In the genomic region with DNA sequence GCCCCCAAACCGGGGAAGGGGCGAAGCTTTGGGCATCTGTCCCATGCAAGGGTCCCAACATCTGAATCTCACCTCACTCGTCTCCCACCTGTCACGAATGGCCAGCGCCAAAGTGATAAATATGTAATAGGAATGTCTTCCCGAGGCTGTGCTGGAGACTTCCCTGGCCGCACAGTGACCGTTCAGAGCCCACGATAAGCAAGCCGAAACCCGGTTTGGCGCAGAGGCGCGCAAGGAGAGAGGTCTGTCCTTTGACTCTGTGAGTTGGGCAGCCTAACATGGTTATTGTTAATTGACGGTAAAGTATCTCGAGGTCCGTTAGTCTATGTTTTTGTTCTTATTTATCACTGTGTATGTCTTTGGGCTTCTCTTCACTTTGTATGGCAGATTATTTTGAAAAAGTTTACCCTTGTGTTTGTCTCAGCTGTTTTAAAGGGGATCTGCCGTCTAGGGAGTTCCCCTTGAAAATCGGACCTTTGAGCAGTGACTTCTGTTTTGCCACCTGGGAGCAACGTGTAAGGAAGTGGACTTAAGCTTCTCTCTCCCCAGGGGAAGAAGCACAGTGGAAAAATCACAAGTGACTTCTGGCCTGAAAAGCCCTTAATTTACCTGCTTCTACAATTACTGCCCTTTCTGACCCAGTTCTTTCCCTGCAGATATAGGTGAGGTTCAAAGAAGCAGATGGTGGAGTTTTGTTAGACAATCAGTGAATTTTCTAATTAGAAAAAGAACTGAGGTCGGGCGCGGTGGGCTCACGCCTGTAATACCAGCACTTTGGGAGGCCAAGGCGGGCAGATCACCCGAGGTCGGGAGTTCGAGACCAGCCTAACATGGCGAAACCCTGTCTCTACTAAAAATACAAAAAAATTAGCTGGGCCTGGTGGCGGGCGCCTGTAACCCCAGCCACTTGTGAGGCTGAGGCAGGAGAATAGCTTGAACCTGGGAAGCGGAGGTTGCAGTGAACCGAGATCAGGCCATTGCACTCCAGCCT, we compare ENCODE assay signal across 8 cellular contexts.
DNase-seq lines count a peak whose midpoint lies in the region; TF ChIP-seq lines count a peak whose summit lies in the region.

No MANE protein-coding gene starts in this region.

- TF ChIP-seq CTCF in GM20000 (IDR thresholded peaks at IDR 0.05; ENCODE audit: extremely low read depth, missing control alignments) (no peak), astrocyte of the cerebellum (IDR thresholded peaks at IDR 0.05; ENCODE audit: low read depth, low read length, missing control alignments) (no peak)

- H3K4me1 ChIP-seq in stomach smooth muscle (ENCODE audit: control insufficient read depth, insufficient read depth, low read length): peaks cover 30% of the 10 kb centered on the region

- DNase-seq in ELF-1 (ENCODE audit: low read depth, low spot score) (peak; percentile 60), GM20000 (ENCODE audit: low spot score) (peak; percentile 56), astrocyte of the cerebellum (ENCODE audit: low read depth) (no peak), iris pigment epithelial cell (ENCODE audit: low read depth) (peak; percentile 42), NCI-H774 (lab: John Stamatoyannopoulos, UW) (no peak), DMS114 treated with DMSO at 0.1 percent for 48 hours (lab: John Stamatoyannopoulos, UW; ENCODE audit: unreplicated experiment) (no peak)

- peak overlapping the region; percentile 96 to 99 for H3K9ac ChIP-seq in stomach smooth muscle (ENCODE audit: low read length in 2 of 2)

- H3K4me3 ChIP-seq in astrocyte of the cerebellum (ENCODE audit: low read depth, low read length) (peak overlapping the region; percentile 86), stomach smooth muscle (ENCODE audit: low read length in 2 of 2) (peak overlapping the region; percentile 96 to 99)

- peak overlapping the region; percentile 98 for H3K27ac ChIP-seq in KOPT-K1 (ENCODE audit: low read depth, low read length, poor library complexity, severe bottlenecking)
- peak overlapping the region; percentile 96 for H3K27ac ChIP-seq in stomach smooth muscle (ENCODE audit: low read length)

- H3K9me3 ChIP-seq in KOPT-K1 (ENCODE audit: insufficient read depth, low read length, poor library complexity, severe bottlenecking) (peaks cover under 1% of the 10 kb centered on the region), stomach smooth muscle (ENCODE audit: control insufficient read depth in 2 of 2, low read length in 2 of 2) (no peaks in the 10 kb centered on the region)

- peaks cover 40% of the 10 kb centered on the region for H3K36me3 ChIP-seq in KOPT-K1 (ENCODE audit: insufficient read depth, low read length)
- H3K36me3 ChIP-seq in stomach smooth muscle (ENCODE audit: control insufficient read depth in 2 of 2, insufficient read depth in 2 of 2, low read length in 2 of 2): peaks cover 10 to 14% of the 10 kb centered on the region in 2 donors

- H3K27me3 ChIP-seq in stomach smooth muscle (ENCODE audit: control insufficient read depth in 1 of 2, insufficient read depth in 2 of 2, low read length in 2 of 2): no peaks in the 10 kb centered on the region

- in situ Hi-C loops in astrocyte of the cerebellum (cut with HindIII; ENCODE audit: low sequenced_read_pairs): no loop called here

Comparison
In these comparisons a context has a peak if more than half of its experiments do, and no peak if none do; other contexts are left out.
1. DNase-seq: peak in ELF-1 (single experiment), GM20000 (single experiment) and iris pigment epithelial cell (single experiment); none in astrocyte of the cerebellum (single experiment), NCI-H774 (single experiment) and DMS114 treated with DMSO at 0.1 percent for 48 hours (single experiment).